In the genomic region with DNA sequence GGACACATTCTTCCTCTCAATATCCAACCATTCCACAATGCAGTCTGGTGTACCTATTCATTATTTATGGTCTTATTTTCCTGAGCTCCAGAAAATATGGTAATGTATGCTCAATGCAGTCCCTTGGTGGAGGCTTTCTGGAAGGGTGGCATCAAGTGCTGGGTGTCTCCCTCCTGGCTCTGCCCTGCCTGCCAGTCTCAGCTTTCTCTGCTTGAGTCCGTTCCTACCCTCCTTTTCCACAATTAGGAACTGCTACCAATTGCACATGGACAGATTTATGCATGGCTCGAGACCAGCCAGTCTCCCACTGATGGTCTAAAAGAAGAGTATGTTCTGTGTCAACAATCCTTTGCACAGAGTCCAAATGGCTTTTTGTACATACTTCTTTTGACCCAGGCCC, we compare ENCODE assay signal across 20 cellular contexts.
DNase-seq lines count a peak whose midpoint lies in the region; ATAC-seq and TF ChIP-seq lines count a peak whose summit lies in the region.
"Had no signal": no experiment of that assay in that cellular context is flagged by ENCODE, and none has a peak within 500 bp of the region (broad histone marks: within the 10 kb centered on the region; RNA-seq: fewer than 3 reads in every experiment).

No MANE protein-coding gene starts in this region.

- TF ChIP-seq CTCF in hepatocyte (IDR thresholded peaks at IDR 0.05; ENCODE audit: poor library complexity) (no peak), lower lobe of right lung (IDR thresholded peaks at IDR 0.05) (no peak)

- H3K4me3 ChIP-seq in hepatocyte: no peak overlapping the region
- peak overlapping the region; percentile 35 for H3K4me3 ChIP-seq in skeletal muscle satellite cell (ENCODE audit: low read length)
- no peak overlapping the region for H3K4me3 ChIP-seq in aorta (ENCODE audit: low read length in 2 of 2)
- no peak overlapping the region for H3K4me3 ChIP-seq in lower lobe of right lung
- H3K4me3 ChIP-seq: K562, neural progenitor cell, spleen had no signal

- peak; percentile 17 for ATAC-seq in aorta (ENCODE audit: low FRiP score)
- ATAC-seq in GM21825 (IDR thresholded peaks at IDR 0.05; ENCODE audit: unreplicated experiment): no peak
- no peak for ATAC-seq in lower lobe of right lung
- ATAC-seq: CD8-positive, alpha-beta T cell; foreskin keratinocyte; K562 had no signal

- no peak for DNase-seq in hepatocyte (ENCODE audit: low spot score)
- no peak for DNase-seq in aorta
- DNase-seq in T1000 (lab: John Stamatoyannopoulos, UW): no peak
- no peak for DNase-seq in lower lobe of right lung
- DNase-seq: activated CD8-positive, alpha-beta memory T cell treated with anti-CD3 and anti-CD28 coated beads, Interleukin-2, amount 50 U/mL, for 4 hours; AML-193; CD8-positive, alpha-beta T cell; foreskin keratinocyte; hippocampal formation; NCI-H1694; NCI-H2171 treated with DMSO at 0.1 percent for 48 hours; NCI-H526; spleen; stimulated activated CD4-positive, alpha-beta T cell treated with anti-CD3 and anti-CD28 coated beads, Interleukin-4, amount 100 ng/mL, for 1 hour; WERI-Rb-1 had no signal

- no peak overlapping the region for H2AFZ ChIP-seq in hepatocyte
- H2AFZ ChIP-seq: neural progenitor cell had no signal

- no peaks in the 10 kb centered on the region for H3K4me1 ChIP-seq in hepatocyte (ENCODE audit: insufficient read depth)
- peaks cover 20% of the 10 kb centered on the region for H3K4me1 ChIP-seq in skeletal muscle satellite cell (ENCODE audit: control insufficient read depth, insufficient read depth, low read length)
- peaks cover 4 to 15% of the 10 kb centered on the region in 2 donors for H3K4me1 ChIP-seq in aorta (ENCODE audit: control insufficient read depth in 1 of 2, insufficient read depth in 2 of 2, low read length in 2 of 2)
- H3K4me1 ChIP-seq in lower lobe of right lung: peaks cover 6% of the 10 kb centered on the region
- H3K4me1 ChIP-seq: foreskin keratinocyte, neural progenitor cell, spleen had no signal

- no peaks in the 10 kb centered on the region for H3K79me2 ChIP-seq in hepatocyte

- H3K27ac ChIP-seq in angular gyrus (ENCODE audit: low read depth, low read length): peak overlapping the region; percentile 20
- peak overlapping the region; percentile 43 for H3K27ac ChIP-seq in hepatocyte
- H3K27ac ChIP-seq in aorta (ENCODE audit: low read depth in 1 of 2, low read length in 2 of 2): peak overlapping the region; percentile 82 to 92
- H3K27ac ChIP-seq in lower lobe of right lung: no peak overlapping the region
- H3K27ac ChIP-seq: foreskin keratinocyte, neural progenitor cell, spleen, WERI-Rb-1 had no signal

- peak overlapping the region; percentile 67 for H3K9ac ChIP-seq in skeletal muscle satellite cell (ENCODE audit: low read depth, low read length)
- H3K9ac ChIP-seq: neural progenitor cell had no signal

- 82% methylated on average over 2 of the region's 2 CpGs for WGBS in hepatocyte (ENCODE audit: low lambda C conversion rate, missing lambda C conversion rate)
- WGBS in aorta, 2 donors: 4 to 9% methylated on average over 2 of the region's 2 CpGs

- H3K9me3 ChIP-seq in hepatocyte (ENCODE audit: low read depth) (no peaks in the 10 kb centered on the region), skeletal muscle satellite cell (replicated peaks; ENCODE audit: low read length) (no peaks in the 10 kb centered on the region), aorta (ENCODE audit: control insufficient read depth, low read length) (no peaks in the 10 kb centered on the region), lower lobe of right lung (no peaks in the 10 kb centered on the region)
- H3K9me3 ChIP-seq: spleen had no signal

- no peaks in the 10 kb centered on the region for H3K27me3 ChIP-seq in hepatocyte
- H3K27me3 ChIP-seq in skeletal muscle satellite cell (ENCODE audit: control insufficient read depth, insufficient read depth, low read length): peaks cover 15% of the 10 kb centered on the region
- no peaks in the 10 kb centered on the region for H3K27me3 ChIP-seq in aorta (ENCODE audit: control insufficient read depth in 1 of 2, insufficient read depth in 2 of 2, low read length in 1 of 2)
- H3K27me3 ChIP-seq in lower lobe of right lung (ENCODE audit: low read depth): no peaks in the 10 kb centered on the region
- H3K27me3 ChIP-seq: foreskin keratinocyte, neural progenitor cell, spleen had no signal

- H4K20me1 ChIP-seq in hepatocyte (ENCODE audit: insufficient read depth, poor library complexity, severe bottlenecking): no peaks in the 10 kb centered on the region

- H3K4me2 ChIP-seq in hepatocyte: no peak overlapping the region
- peak overlapping the region; percentile 77 for H3K4me2 ChIP-seq in skeletal muscle satellite cell (ENCODE audit: low read length)
- H3K4me2 ChIP-seq: neural progenitor cell had no signal

- no peaks in the 10 kb centered on the region for H3K36me3 ChIP-seq in hepatocyte (replicated peaks; ENCODE audit: insufficient read depth, low read depth)
- H3K36me3 ChIP-seq in skeletal muscle satellite cell (ENCODE audit: insufficient read depth, low read length): no peaks in the 10 kb centered on the region
- no peaks in the 10 kb centered on the region for H3K36me3 ChIP-seq in aorta (ENCODE audit: control insufficient read depth in 1 of 2, insufficient read depth in 2 of 2, low read length in 1 of 2)
- no peaks in the 10 kb centered on the region for H3K36me3 ChIP-seq in lower lobe of right lung
- H3K36me3 ChIP-seq: neural progenitor cell, spleen, WERI-Rb-1 had no signal

- no peaks in the 10 kb centered on the region for H3K9me2 ChIP-seq in hepatocyte (replicated peaks; ENCODE audit: insufficient read depth)

- intact Hi-C loops in aorta (cut with DNase I): loop anchor here (5.0 to 10.0 kb wide), 2 partner anchors 98 to 185 kb away; a partner anchor contains a TSS
- intact Hi-C loops in lower lobe of right lung (cut with DNase I): no loop called here
